ENCODE assay signal across 17 cellular contexts in the genomic region with DNA sequence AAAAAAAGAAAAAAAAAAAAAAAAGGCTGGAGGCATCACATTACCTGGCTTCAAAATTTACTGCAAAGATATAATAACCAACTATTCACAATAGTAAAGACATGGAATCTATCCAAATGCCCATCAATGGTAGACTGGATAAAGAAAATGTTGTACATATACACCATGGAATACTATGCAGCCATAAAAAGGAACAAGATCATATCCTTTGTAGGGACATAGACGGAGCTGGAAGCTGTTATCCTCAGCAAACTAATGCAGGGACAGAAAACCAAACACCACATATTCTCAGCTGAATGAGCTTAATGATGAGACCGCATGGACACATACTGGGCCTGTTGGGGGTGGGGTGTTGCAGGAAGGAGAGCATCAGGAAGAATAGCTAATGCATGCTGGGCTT.
"Had no signal": no experiment of that assay in that cellular context is flagged by ENCODE, and none has a peak within 500 bp of the region (broad histone marks: within the 10 kb centered on the region; RNA-seq: fewer than 3 reads in every experiment).

No MANE protein-coding gene starts in this region.

- H3K9me3 Mint-ChIP-seq: stimulated activated effector memory CD8-positive, alpha-beta T cell treated with anti-CD3 and anti-CD28 coated beads, Interleukin-12 subunit alpha, Interleukin-12 subunit beta, amount 100 ng/mL, for 72 hours; type B pancreatic cell had no signal

- DNase-seq: activated CD4-positive, alpha-beta T cell treated with anti-CD3 and anti-CD28 coated beads, Interleukin-2, amount 50 U/mL, for 1 hour; activated naive CD4-positive, alpha-beta T cell treated with anti-CD3 and anti-CD28 coated beads for 36 hours; activated T-cell treated with anti-CD3 and anti-CD28 coated beads, Interleukin-2, amount 50 U/mL, for 1 hour; adrenal gland; dorsolateral prefrontal cortex; foreskin keratinocyte; glutamatergic neuron; hippocampal formation; islet precursor cell; lower lobe of right lung; nephron progenitor cell; nucleus accumbens; sigmoid colon; stimulated activated CD4-positive, alpha-beta T cell treated with anti-CD3 and anti-CD28 coated beads, Interleukin-4, amount 100 ng/mL, for 24 hours; stomach had no signal

- H3K36me3 ChIP-seq: adrenal gland, lower lobe of right lung, sigmoid colon, stomach had no signal

- ATAC-seq: foreskin keratinocyte; lower lobe of right lung; stimulated activated effector memory CD8-positive, alpha-beta T cell treated with anti-CD3 and anti-CD28 coated beads, Interleukin-12 subunit alpha, Interleukin-12 subunit beta, amount 100 ng/mL, for 72 hours had no signal

- H3K27ac ChIP-seq: dorsolateral prefrontal cortex, foreskin keratinocyte, lower lobe of right lung, sigmoid colon had no signal

- H3K27ac Mint-ChIP-seq: activated naive CD4-positive, alpha-beta T cell treated with anti-CD3 and anti-CD28 coated beads for 36 hours; nephron progenitor cell; stimulated activated effector memory CD8-positive, alpha-beta T cell treated with anti-CD3 and anti-CD28 coated beads, Interleukin-12 subunit alpha, Interleukin-12 subunit beta, amount 100 ng/mL, for 72 hours; type B pancreatic cell had no signal

- H3K27me3 ChIP-seq: foreskin keratinocyte had no signal

- H3K9me3 ChIP-seq: adrenal gland, lower lobe of right lung had no signal

- H3K4me1 ChIP-seq: foreskin keratinocyte had no signal

- H3K4me3 Mint-ChIP-seq: activated naive CD4-positive, alpha-beta T cell treated with anti-CD3 and anti-CD28 coated beads for 36 hours; nephron progenitor cell; stimulated activated effector memory CD8-positive, alpha-beta T cell treated with anti-CD3 and anti-CD28 coated beads, Interleukin-12 subunit alpha, Interleukin-12 subunit beta, amount 100 ng/mL, for 72 hours; type B pancreatic cell had no signal

- H3K4me3 ChIP-seq: adrenal gland, dorsolateral prefrontal cortex, lower lobe of right lung, sigmoid colon, stomach had no signal

- H3K36me3 Mint-ChIP-seq: type B pancreatic cell had no signal
